ENCODE assay signal across 25 cellular contexts in genomic region chr12:39006286-39006685, GRCh38.
DNase-seq lines count a peak whose midpoint lies in the region; ATAC-seq, FAIRE-seq and TF ChIP-seq lines count a peak whose summit lies in the region.
"Had no signal": no experiment of that assay in that cellular context is flagged by ENCODE, and none has a peak within 500 bp of the region (broad histone marks: within the 10 kb centered on the region; RNA-seq: fewer than 3 reads in every experiment).

No MANE protein-coding gene starts in this region.

- FAIRE-seq in astrocyte (lab: Jason Lieb, UNC) = no peak
- FAIRE-seq: GM12892, GM18507, GM19239, H1 had no signal

- H3K36me3 Mint-ChIP-seq in astrocyte (ENCODE audit: low read depth, unreplicated experiment) = no peaks in the 10 kb centered on the region
- H3K36me3 Mint-ChIP-seq in activated naive CD4-positive, alpha-beta T cell treated with anti-CD3 and anti-CD28 coated beads, Interleukin-2, amount 50 U/mL, for 72 hours = no peaks in the 10 kb centered on the region
- H3K36me3 Mint-ChIP-seq: CD4-positive, alpha-beta memory T cell had no signal

- H3K9ac ChIP-seq in astrocyte (ENCODE audit: low read length) = no peak overlapping the region
- H3K9ac ChIP-seq: BLaER1 treated with 17β-estradiol and CSF1 and Interleukin-3, amounts not matched to agents 10 nM and 100 nM had no signal

- H2AFZ ChIP-seq in astrocyte (ENCODE audit: low read depth, low read length) = no peak overlapping the region

- DNase-seq in HS-5 (ENCODE audit: low read depth) = peak; percentile 5
- peak; percentile 56 for DNase-seq in astrocyte (ENCODE audit: low read depth)
- DNase-seq in iris pigment epithelial cell (ENCODE audit: low read depth) = peak; percentile 14
- no peak for DNase-seq in activated naive CD4-positive, alpha-beta T cell treated with anti-CD3 and anti-CD28 coated beads, Interleukin-2, amount 50 U/mL, for 72 hours (ENCODE audit: low spot score in 2 of 2)
- DNase-seq in AML-193 (lab: John Stamatoyannopoulos, UW) = no peak
- DNase-seq in SHP77 (lab: John Stamatoyannopoulos, UW) = no peak
- DNase-seq: Caco-2; CD4-positive, alpha-beta memory T cell; DMS 273 treated with DMSO at 0.1 percent for 48 hours; DMS79 treated with DMSO at 0.1 percent for 48 hours; IMR-90; MV-4-11; NCI-H1105 treated with DMSO at 0.1 percent for 48 hours; NCI-H1694; NCI-H446 treated with DMSO at 0.1 percent for 48 hours; NCI-H526 treated with DMSO at 0.1 percent for 48 hours; OCI-M1 had no signal

- H3K9me3 ChIP-seq in astrocyte (ENCODE audit: insufficient read depth, low read depth, low read length) = no peaks in the 10 kb centered on the region
- H3K9me3 ChIP-seq: BLaER1 treated with 17β-estradiol and CSF1 and Interleukin-3, amounts not matched to agents 10 nM and 100 nM; Caco-2 had no signal

- H3K4me1 ChIP-seq in astrocyte (ENCODE audit: insufficient read depth, low read length) = no peaks in the 10 kb centered on the region
- H3K4me1 ChIP-seq: BLaER1 treated with 17β-estradiol and CSF1 and Interleukin-3, amounts not matched to agents 10 nM and 100 nM; Caco-2 had no signal

- no peaks in the 10 kb centered on the region for H3K4me1 Mint-ChIP-seq in astrocyte (ENCODE audit: low read depth, unreplicated experiment)
- H3K4me1 Mint-ChIP-seq: CD4-positive, alpha-beta memory T cell had no signal

- no peak overlapping the region for H3K27ac Mint-ChIP-seq in astrocyte (ENCODE audit: unreplicated experiment)
- no peak overlapping the region for H3K27ac Mint-ChIP-seq in activated naive CD4-positive, alpha-beta T cell treated with anti-CD3 and anti-CD28 coated beads, Interleukin-2, amount 50 U/mL, for 72 hours
- H3K27ac Mint-ChIP-seq: CD4-positive, alpha-beta memory T cell had no signal

- H3K4me3 Mint-ChIP-seq in astrocyte (ENCODE audit: unreplicated experiment) = no peak overlapping the region
- H3K4me3 Mint-ChIP-seq: CD4-positive, alpha-beta memory T cell had no signal

- H3K9me3 Mint-ChIP-seq in astrocyte (ENCODE audit: unreplicated experiment) = no peaks in the 10 kb centered on the region
- peaks cover 0 to 3% of the 10 kb centered on the region in 2 donors for H3K9me3 Mint-ChIP-seq in activated naive CD4-positive, alpha-beta T cell treated with anti-CD3 and anti-CD28 coated beads, Interleukin-2, amount 50 U/mL, for 72 hours

- no peak overlapping the region for H3K4me2 ChIP-seq in astrocyte (ENCODE audit: low read length)
- H3K4me2 ChIP-seq: BLaER1 treated with 17β-estradiol and CSF1 and Interleukin-3, amounts not matched to agents 10 nM and 100 nM had no signal

- no peaks in the 10 kb centered on the region for H3K79me2 ChIP-seq in astrocyte (ENCODE audit: insufficient read depth, low read length)

- TF ChIP-seq CTCF in astrocyte (IDR thresholded peaks at IDR 0.05; ENCODE audit: insufficient read depth, low read depth, low read length) = no peak

- H4K20me1 ChIP-seq in astrocyte (ENCODE audit: insufficient read depth, low read length) = no peaks in the 10 kb centered on the region
- H4K20me1 ChIP-seq: BLaER1 treated with 17β-estradiol and CSF1 and Interleukin-3, amounts not matched to agents 10 nM and 100 nM had no signal

- H3K27ac ChIP-seq in astrocyte (ENCODE audit: low read depth, low read length) = no peak overlapping the region
- H3K27ac ChIP-seq: BLaER1 treated with 17β-estradiol and CSF1 and Interleukin-3, amounts not matched to agents 10 nM and 100 nM had no signal

- no peaks in the 10 kb centered on the region for H3K27me3 ChIP-seq in astrocyte (ENCODE audit: insufficient read depth, low read length)
- H3K27me3 ChIP-seq: BLaER1 treated with 17β-estradiol and CSF1 and Interleukin-3, amounts not matched to agents 10 nM and 100 nM had no signal

- no peak for ATAC-seq in activated naive CD4-positive, alpha-beta T cell treated with anti-CD3 and anti-CD28 coated beads, Interleukin-2, amount 50 U/mL, for 72 hours
- ATAC-seq in GM21576 (IDR thresholded peaks at IDR 0.05; ENCODE audit: unreplicated experiment) = no peak
- ATAC-seq: HCT116, Right ventricle myocardium inferior had no signal

- no peaks in the 10 kb centered on the region for H3K27me3 Mint-ChIP-seq in astrocyte (ENCODE audit: low read depth, unreplicated experiment)
- H3K27me3 Mint-ChIP-seq: CD4-positive, alpha-beta memory T cell had no signal

- H3K36me3 ChIP-seq in astrocyte (ENCODE audit: insufficient read depth, low read length) = no peaks in the 10 kb centered on the region
- H3K36me3 ChIP-seq: BLaER1 treated with 17β-estradiol and CSF1 and Interleukin-3, amounts not matched to agents 10 nM and 100 nM had no signal

- H3K4me3 ChIP-seq in astrocyte (ENCODE audit: insufficient read depth, low read depth, low read length) = no peak overlapping the region
- H3K4me3 ChIP-seq: BLaER1 treated with 17β-estradiol and CSF1 and Interleukin-3, amounts not matched to agents 10 nM and 100 nM had no signal

Comparison
In these comparisons a context has a peak if more than half of its experiments do, and no peak if none do; other contexts are left out.
1. DNase-seq: peak in HS-5 (single experiment), astrocyte (single experiment) and iris pigment epithelial cell (single experiment); none in activated naive CD4-positive, alpha-beta T cell treated with anti-CD3 and anti-CD28 coated beads, Interleukin-2, amount 50 U/mL, for 72 hours (0 of 2), AML-193 (0 of 2) and SHP77 (0 of 2).